22 cellular contexts compared by ENCODE assay signal in the genomic region with DNA sequence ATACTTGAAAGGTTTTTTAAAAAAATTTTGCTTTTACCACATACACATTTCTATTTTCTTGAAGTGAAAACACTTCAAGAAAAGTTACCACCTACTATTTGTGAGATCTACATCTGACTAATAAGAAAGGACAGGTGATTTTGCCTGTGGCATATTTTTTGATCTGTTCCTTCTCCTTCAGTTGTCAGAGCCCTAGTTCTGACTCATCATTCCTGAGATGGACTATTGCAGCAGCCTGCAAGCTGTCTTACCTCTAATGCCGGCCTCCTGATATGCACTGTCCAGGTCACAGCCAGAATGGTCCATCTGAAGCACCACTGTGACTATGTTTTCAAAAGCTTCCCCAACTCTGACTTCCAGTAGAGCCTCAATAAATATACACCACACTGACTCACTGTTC. TPM values are rescaled to one million over a fixed set of nuclear protein-coding genes. Genes with fewer than 3 reads are reported as not detected.
DNase-seq lines count a peak whose midpoint lies in the region; ATAC-seq and TF ChIP-seq lines count a peak whose summit lies in the region.
"Had no signal": no experiment of that assay in that cellular context is flagged by ENCODE, and none has a peak within 500 bp of the region (broad histone marks: within the 10 kb centered on the region; RNA-seq: fewer than 3 reads in every experiment).

No MANE protein-coding gene starts in this region.

- no peaks in the 10 kb centered on the region for H3K9me3 Mint-ChIP-seq in stimulated activated naive CD8-positive, alpha-beta T cell treated with anti-CD3 and anti-CD28 coated beads, Interleukin-15, amount 100 ng/mL, for 72 hours
- no peaks in the 10 kb centered on the region for H3K9me3 Mint-ChIP-seq in activated T-helper 17 cell treated with anti-CD3 and anti-CD28 coated beads, Interleukin-2, amount 50 U/mL, for 72 hours
- H3K9me3 Mint-ChIP-seq: activated naive CD4-positive, alpha-beta T cell treated with anti-CD3 and anti-CD28 coated beads for 36 hours; activated T-cell treated with anti-CD3 and anti-CD28 coated beads, Interleukin-2, amount 50 U/mL, for 24 hours; H9; T-cell had no signal

- POLR2A ChIA-PET in GM10248 (lab: Yijun Ruan, JAX), result no interaction called here

- no peaks in the 10 kb centered on the region for H3K27me3 Mint-ChIP-seq in stimulated activated naive CD8-positive, alpha-beta T cell treated with anti-CD3 and anti-CD28 coated beads, Interleukin-15, amount 100 ng/mL, for 72 hours
- no peaks in the 10 kb centered on the region for H3K27me3 Mint-ChIP-seq in activated T-helper 17 cell treated with anti-CD3 and anti-CD28 coated beads, Interleukin-2, amount 50 U/mL, for 72 hours
- H3K27me3 Mint-ChIP-seq: activated T-cell treated with anti-CD3 and anti-CD28 coated beads, Interleukin-2, amount 50 U/mL, for 24 hours; progenitor cell of endocrine pancreas; T-cell had no signal

- peak overlapping the region in 1 of 2 donors; percentile 38 for H3K27ac Mint-ChIP-seq in stimulated activated naive CD8-positive, alpha-beta T cell treated with anti-CD3 and anti-CD28 coated beads, Interleukin-15, amount 100 ng/mL, for 72 hours
- peak overlapping the region; percentile 12 for H3K27ac Mint-ChIP-seq in activated T-helper 17 cell treated with anti-CD3 and anti-CD28 coated beads, Interleukin-2, amount 50 U/mL, for 72 hours
- H3K27ac Mint-ChIP-seq: activated naive CD4-positive, alpha-beta T cell treated with anti-CD3 and anti-CD28 coated beads for 36 hours; activated T-cell treated with anti-CD3 and anti-CD28 coated beads, Interleukin-2, amount 50 U/mL, for 24 hours; H9; progenitor cell of endocrine pancreas; T-cell had no signal

- H3K36me3 Mint-ChIP-seq in activated T-helper 17 cell treated with anti-CD3 and anti-CD28 coated beads, Interleukin-2, amount 50 U/mL, for 72 hours (ENCODE audit: low read depth), result peaks cover 9% of the 10 kb centered on the region
- H3K36me3 Mint-ChIP-seq: T-cell had no signal

- H3K4me3 Mint-ChIP-seq in stimulated activated naive CD8-positive, alpha-beta T cell treated with anti-CD3 and anti-CD28 coated beads, Interleukin-15, amount 100 ng/mL, for 72 hours, result no peak overlapping the region
- no peak overlapping the region for H3K4me3 Mint-ChIP-seq in activated T-helper 17 cell treated with anti-CD3 and anti-CD28 coated beads, Interleukin-2, amount 50 U/mL, for 72 hours
- H3K4me3 Mint-ChIP-seq: activated naive CD4-positive, alpha-beta T cell treated with anti-CD3 and anti-CD28 coated beads for 36 hours; activated T-cell treated with anti-CD3 and anti-CD28 coated beads, Interleukin-2, amount 50 U/mL, for 24 hours; H9; T-cell had no signal

- peak; percentile 56 for ATAC-seq in stimulated activated naive CD8-positive, alpha-beta T cell treated with anti-CD3 and anti-CD28 coated beads, Interleukin-15, amount 100 ng/mL, for 72 hours
- ATAC-seq in stimulated activated naive CD8-positive, alpha-beta T cell treated with anti-CD3 and anti-CD28 coated beads, Interleukin-15, Interleukin-2, amounts not matched to agents 100 U/mL and 50 U/mL, for 24 hours, result no peak
- ATAC-seq in activated T-helper 17 cell treated with anti-CD3 and anti-CD28 coated beads, Interleukin-2, amount 50 U/mL, for 72 hours (replicated peaks), result peak; percentile 62
- ATAC-seq: activated CD4-positive, CD25-positive, alpha-beta regulatory T cell treated with anti-CD3 and anti-CD28 coated beads, Interleukin-2, amount 50 U/mL, for 24 hours; lower lobe of right lung; T-cell had no signal

- CTCF ChIA-PET in GM10248 (lab: Yijun Ruan, JAX), result no interaction called here

- DNase-seq in stimulated activated naive CD8-positive, alpha-beta T cell treated with anti-CD3 and anti-CD28 coated beads, Interleukin-15, amount 100 ng/mL, for 72 hours, result no peak
- no peak for DNase-seq in stimulated activated naive CD8-positive, alpha-beta T cell treated with anti-CD3 and anti-CD28 coated beads, Interleukin-15, Interleukin-2, amounts not matched to agents 100 U/mL and 50 U/mL, for 24 hours
- DNase-seq in kidney tubule cell (ENCODE audit: low spot score), result peak; percentile 58
- DNase-seq in NCI-H146 treated with DMSO at 0.1 percent for 48 hours (lab: John Stamatoyannopoulos, UW; ENCODE audit: unreplicated experiment), result no peak
- DNase-seq in ureter (ENCODE audit: low spot score), result no peak
- no peak for DNase-seq in inferior parietal cortex (ENCODE audit: extremely low spot score)
- no peak for DNase-seq in GM10248 (ENCODE audit: extremely low spot score)
- DNase-seq: activated naive CD4-positive, alpha-beta T cell treated with anti-CD3 and anti-CD28 coated beads for 36 hours; activated T-cell treated with anti-CD3 and anti-CD28 coated beads, Interleukin-2, amount 50 U/mL, for 24 hours; anterior cingulate cortex; foreskin fibroblast; H9; hippocampal formation; lower lobe of right lung; NCI-H187 treated with DMSO at 0.1 percent for 48 hours; NCI-H748 treated with DMSO at 0.1 percent for 48 hours; SHP77 treated with DMSO at 0.1 percent for 48 hours; stimulated activated CD4-positive, alpha-beta T cell treated with anti-CD3 and anti-CD28 coated beads, Interleukin-1b, Interleukin-23, amount 100 ng/mL, for 48 hours; T-cell had no signal

- no peaks in the 10 kb centered on the region for H3K4me1 Mint-ChIP-seq in stimulated activated naive CD8-positive, alpha-beta T cell treated with anti-CD3 and anti-CD28 coated beads, Interleukin-15, amount 100 ng/mL, for 72 hours
- H3K4me1 Mint-ChIP-seq in activated T-helper 17 cell treated with anti-CD3 and anti-CD28 coated beads, Interleukin-2, amount 50 U/mL, for 72 hours, result peaks cover 14% of the 10 kb centered on the region

- TF ChIP-seq CTCF in GM10248 (IDR thresholded peaks at IDR 0.05; ENCODE audit: control extremely low read depth, extremely low read depth, low read depth, missing control alignments), result no peak

RNA-seq across cellular contexts. Expression of a gene that starts 28.2 kb away (rescaled TPM):
- total RNA-seq in activated T-helper 17 cell treated with anti-CD3 and anti-CD28 coated beads, Interleukin-2, amount 50 U/mL, for 72 hours, result 10 to 100 TPM; 56.2 to 78.2 TPM
- 86.0 TPM for total RNA-seq in ureter
